ENCODE assay signal across 8 cellular contexts in genomic region chr16:87324411-87325275, GRCh38. TPM values are rescaled to one million over a fixed set of nuclear protein-coding genes. Genes with fewer than 3 reads are reported as not detected.
DNase-seq lines count a peak whose midpoint lies in the region; ATAC-seq and TF ChIP-seq lines count a peak whose summit lies in the region.

No MANE protein-coding gene starts in this region.

- no peak overlapping the region for H3K27ac Mint-ChIP-seq in CD4-positive, alpha-beta T cell

- intact Hi-C loops in CD4-positive, alpha-beta T cell (cut with DNase I, micrococcal nuclease): loop anchor here (1.0 to 10.0 kb wide), 6 partner anchors 69 to 630 kb away; partner anchors contain the start of genes BANP (in 1 of the 2) and KLHDC4 (in 1 of the 2)
- intact Hi-C loops in stomach (cut with DNase I; ENCODE audit: low total_unique reads): loop anchor here (5.0 kb wide), 1 partner anchor 58 kb away; the partner anchor contains the start of gene FBXO31

- H3K27me3 Mint-ChIP-seq in CD4-positive, alpha-beta T cell: no peaks in the 10 kb centered on the region

- peaks cover 0 to 22% (median 14%) of the 10 kb centered on the region in 4 donors for H3K4me1 ChIP-seq in stomach

- no peak overlapping the region for H3K4me3 ChIP-seq in HFF-Myc (replicated peaks; ENCODE audit: low read depth, low read length)
- no peak overlapping the region for H3K4me3 ChIP-seq in WI38 (ENCODE audit: low read depth, low read length)
- H3K4me3 ChIP-seq in coronary artery: no peak overlapping the region
- H3K4me3 ChIP-seq in stomach: no peak overlapping the region

- no peak for TF ChIP-seq EP300 in stomach (IDR thresholded peaks at IDR 0.05)

- DNase-seq in CD4-positive, alpha-beta T cell: peak; percentile 20 to 50 (median 36)
- DNase-seq in HFF-Myc (ENCODE audit: extremely low read depth, low read depth): no peak
- no peak for DNase-seq in coronary artery (ENCODE audit: low spot score)
- peak; percentile 57 for DNase-seq in medulla oblongata (ENCODE audit: extremely low spot score)
- DNase-seq in stomach: no peak
- DNase-seq in kidney glomerular epithelial cell (lab: John Stamatoyannopoulos, UW): no peak

- H3K9me3 Mint-ChIP-seq in CD4-positive, alpha-beta T cell: no peaks in the 10 kb centered on the region

- peaks cover 0 to 37% (median 25%) of the 10 kb centered on the region in 4 donors for H3K36me3 ChIP-seq in stomach

- TF ChIP-seq POLR2A in stomach (IDR thresholded peaks at IDR 0.05): no peak

- H3K27ac ChIP-seq in CD4-positive, alpha-beta T cell (ENCODE audit: low read depth, low read length): no peak overlapping the region
- H3K27ac ChIP-seq in coronary artery: peak overlapping the region in 1 of 2 donors; percentile 21
- peak overlapping the region in 1 of 5 donors; percentile 3 for H3K27ac ChIP-seq in stomach

- no peak overlapping the region for H3K4me3 Mint-ChIP-seq in CD4-positive, alpha-beta T cell

- TF ChIP-seq CTCF in CD4-positive, alpha-beta T cell (IDR thresholded peaks at IDR 0.05): peak; percentile 87
- TF ChIP-seq CTCF in HFF-Myc (IDR thresholded peaks at IDR 0.05; ENCODE audit: low read depth, low read length, missing control alignments) (peak; percentile 72), WI38 (IDR thresholded peaks at IDR 0.05; ENCODE audit: low read depth, low read length) (peak; percentile 92), coronary artery (IDR thresholded peaks at IDR 0.05) (peak; percentile 65), stomach (IDR thresholded peaks at IDR 0.05) (peak in 5 of 7 experiments; percentile 51 to 85 (median 75))

- WGBS in stomach, 5 donors: 52 to 57% (median 55%) methylated on average over 18 to 28 of the region's 28 CpGs

- ATAC-seq in CD4-positive, alpha-beta T cell (ENCODE audit: poor library complexity): peak; percentile 96
- no peak for ATAC-seq in GM18868 (IDR thresholded peaks at IDR 0.05; ENCODE audit: unreplicated experiment)

- no peaks in the 10 kb centered on the region for H3K27me3 ChIP-seq in CD4-positive, alpha-beta T cell (ENCODE audit: control insufficient read depth, insufficient read depth, low read length)
- H3K27me3 ChIP-seq in stomach: no peaks in the 10 kb centered on the region

- POLR2A ChIA-PET in CD4-positive, alpha-beta T cell (lab: Charles Lee): interaction anchor here (1.4 kb wide), 1 partner anchor 59 kb away, joined by 5 read pairs; the partner anchor contains the start of gene FBXO31

- H3K9me3 ChIP-seq in CD4-positive, alpha-beta T cell (ENCODE audit: control insufficient read depth, low read length): no peaks in the 10 kb centered on the region
- H3K9me3 ChIP-seq in stomach: no peaks in the 10 kb centered on the region

- CTCF ChIA-PET in CD4-positive, alpha-beta T cell (lab: Charles Lee): interaction anchor here (0.8 to 1.4 kb wide), 3 partner anchors 9 to 311 kb away, joined by 3 to 4 read pairs (median 3); no protein-coding TSS in a partner anchor

- H3K36me3 Mint-ChIP-seq in CD4-positive, alpha-beta T cell (ENCODE audit: low read depth): peaks cover 10% of the 10 kb centered on the region

- no peaks in the 10 kb centered on the region for H3K4me1 Mint-ChIP-seq in CD4-positive, alpha-beta T cell (ENCODE audit: low read depth)

RNA-seq across cellular contexts. Expression of gene C16orf95, which starts 7.5 kb away (rescaled TPM):
- 1 to 10 TPM in 1 of 2 experiments, under 1 TPM in 1; 0.74 to 1.2 TPM for total RNA-seq in CD4-positive, alpha-beta T cell
- 1 to 10 TPM in 1 of 5 donors, under 1 TPM in 1, not detected in 3; 0.55 to 4.3 TPM for total RNA-seq in stomach
- polyA plus RNA-seq in stomach: 1 to 10 TPM; 2.4 to 4.9 (median 4.5) TPM

RNA-seq across cellular contexts. Expression of gene FBXO31, which starts 58.9 kb away (rescaled TPM):
- 10 to 100 TPM; 35.7 to 38.9 TPM for total RNA-seq in CD4-positive, alpha-beta T cell
- 1,000 to 10,000 TPM in 1 of 5 donors, 10 to 100 TPM in 4; 20.9 to 1,171 (median 41.5) TPM for total RNA-seq in stomach
- 10 to 100 TPM in 1 of 3 donors, 1 to 10 TPM in 2; 6.4 to 11.7 (median 8.2) TPM for polyA plus RNA-seq in stomach

Comparison
In these comparisons a context has a peak if more than half of its experiments do, and no peak if none do; other contexts are left out.
1. DNase-seq: peak in CD4-positive, alpha-beta T cell (10 of 10) and medulla oblongata (single experiment); none in HFF-Myc (single experiment), coronary artery (single experiment), stomach (single experiment) and kidney glomerular epithelial cell (single experiment).
2. Peak in every context shown above with its lines, with median percentiles within 50 percentile points of each other: CTCF ChIP-seq.